Comparison of ENCODE assay signal across 1 cellular context in the genomic region with DNA sequence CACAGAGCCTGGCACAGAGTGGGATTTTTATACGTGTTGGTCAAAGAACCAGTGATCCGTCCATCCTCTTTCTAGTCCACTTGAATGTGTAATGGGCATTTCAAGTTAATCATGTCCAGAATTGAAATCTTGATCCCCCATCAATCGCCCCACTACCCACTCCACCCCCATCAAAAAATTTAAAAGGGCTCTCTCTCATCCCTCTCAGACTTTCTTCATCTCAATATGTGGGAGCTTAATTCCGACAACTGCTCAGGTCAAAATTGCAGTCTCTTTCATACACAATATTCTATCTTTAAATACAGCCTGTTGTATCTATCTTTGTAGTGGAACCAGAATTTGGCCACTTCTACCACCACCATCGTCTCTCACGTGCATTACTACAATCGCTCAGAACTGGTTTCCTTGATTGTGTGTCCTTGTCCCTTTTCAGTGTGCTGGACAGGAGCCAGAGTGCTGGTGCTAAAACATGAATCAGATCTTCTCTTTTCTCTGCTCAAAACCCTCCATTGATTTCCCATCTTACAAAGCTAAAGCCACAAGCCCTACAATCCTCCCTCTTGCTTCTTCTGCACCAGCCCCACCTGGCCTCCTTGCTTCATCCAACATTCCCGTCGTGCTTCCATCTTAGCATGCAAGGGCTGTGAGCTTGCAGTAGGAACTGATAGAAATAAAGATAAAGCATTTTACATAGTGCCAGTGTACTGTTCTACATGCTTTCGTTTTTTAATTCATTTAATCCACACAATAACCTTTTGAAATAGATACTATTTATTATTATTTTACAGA.
TF ChIP-seq lines count a peak whose summit lies in the region.

No MANE protein-coding gene starts in this region.

TF ChIP-seq in HEK293, 187 proteins besides CTCF, POLR2A, EP300 and RAD21 (continued from another document):
- TF ChIP-seq, protein P1, sequence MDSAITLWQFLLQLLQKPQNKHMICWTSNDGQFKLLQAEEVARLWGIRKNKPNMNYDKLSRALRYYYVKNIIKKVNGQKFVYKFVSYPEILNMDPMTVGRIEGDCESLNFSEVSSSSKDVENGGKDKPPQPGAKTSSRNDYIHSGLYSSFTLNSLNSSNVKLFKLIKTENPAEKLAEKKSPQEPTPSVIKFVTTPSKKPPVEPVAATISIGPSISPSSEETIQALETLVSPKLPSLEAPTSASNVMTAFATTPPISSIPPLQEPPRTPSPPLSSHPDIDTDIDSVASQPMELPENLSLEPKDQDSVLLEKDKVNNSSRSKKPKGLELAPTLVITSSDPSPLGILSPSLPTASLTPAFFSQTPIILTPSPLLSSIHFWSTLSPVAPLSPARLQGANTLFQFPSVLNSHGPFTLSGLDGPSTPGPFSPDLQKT (IDR thresholded peaks at IDR 0.05; ENCODE audit: borderline replicate concordance, low read depth, low read length) = no peak
- TF ChIP-seq ZFP41 (tag by site-specific recombination; IDR thresholded peaks at IDR 0.05; ENCODE audit: borderline replicate concordance) (no peak), KLF7 (tag by site-specific recombination; IDR thresholded peaks at IDR 0.05; ENCODE audit: borderline replicate concordance) (no peak), ZNF843 (tag by site-specific recombination; IDR thresholded peaks at IDR 0.05) (no peak), ZNF121 (tag by site-specific recombination; IDR thresholded peaks at IDR 0.05) (no peak)
- TF ChIP-seq, protein P2, sequence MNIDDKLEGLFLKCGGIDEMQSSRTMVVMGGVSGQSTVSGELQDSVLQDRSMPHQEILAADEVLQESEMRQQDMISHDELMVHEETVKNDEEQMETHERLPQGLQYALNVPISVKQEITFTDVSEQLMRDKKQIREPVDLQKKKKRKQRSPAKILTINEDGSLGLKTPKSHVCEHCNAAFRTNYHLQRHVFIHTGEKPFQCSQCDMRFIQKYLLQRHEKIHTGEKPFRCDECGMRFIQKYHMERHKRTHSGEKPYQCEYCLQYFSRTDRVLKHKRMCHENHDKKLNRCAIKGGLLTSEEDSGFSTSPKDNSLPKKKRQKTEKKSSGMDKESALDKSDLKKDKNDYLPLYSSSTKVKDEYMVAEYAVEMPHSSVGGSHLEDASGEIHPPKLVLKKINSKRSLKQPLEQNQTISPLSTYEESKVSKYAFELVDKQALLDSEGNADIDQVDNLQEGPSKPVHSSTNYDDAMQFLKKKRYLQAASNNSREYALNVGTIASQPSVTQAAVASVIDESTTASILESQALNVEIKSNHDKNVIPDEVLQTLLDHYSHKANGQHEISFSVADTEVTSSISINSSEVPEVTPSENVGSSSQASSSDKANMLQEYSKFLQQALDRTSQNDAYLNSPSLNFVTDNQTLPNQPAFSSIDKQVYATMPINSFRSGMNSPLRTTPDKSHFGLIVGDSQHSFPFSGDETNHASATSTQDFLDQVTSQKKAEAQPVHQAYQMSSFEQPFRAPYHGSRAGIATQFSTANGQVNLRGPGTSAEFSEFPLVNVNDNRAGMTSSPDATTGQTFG (tag by site-specific recombination; IDR thresholded peaks at IDR 0.05; ENCODE audit: borderline replicate concordance) = no peak
